In the genomic region with DNA sequence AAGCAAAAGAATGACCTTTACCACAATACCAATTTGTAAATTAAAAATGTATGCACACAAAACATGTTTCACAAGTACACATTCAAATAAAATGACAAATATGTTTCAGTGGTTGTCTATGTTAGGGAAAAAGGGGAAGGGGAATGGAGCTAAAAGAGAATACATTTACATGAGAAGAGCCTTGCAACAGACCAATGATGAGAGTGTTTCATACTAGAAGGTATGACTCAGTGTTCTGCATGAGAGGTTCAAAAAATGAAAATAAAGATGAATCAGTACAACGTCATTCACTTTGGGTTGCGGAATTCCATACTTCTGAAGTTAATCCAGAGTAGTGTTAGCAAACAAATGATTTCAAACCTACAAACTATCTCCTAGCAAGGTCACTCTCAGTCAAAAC, we compare ENCODE assay signal across 8 cellular contexts. TPM values are rescaled to one million over a fixed set of nuclear protein-coding genes. Genes with fewer than 3 reads are reported as not detected.
DNase-seq lines count a peak whose midpoint lies in the region; ATAC-seq and TF ChIP-seq lines count a peak whose summit lies in the region.

No MANE protein-coding gene starts in this region.

- H3K4me3 ChIP-seq in brain microvascular endothelial cell (ENCODE audit: low read depth, low read length) (no peak overlapping the region), psoas muscle (no peak overlapping the region)

- 71 to 86% (median 83%) methylated on average over 2 of the region's 2 CpGs for WGBS in psoas muscle, 3 donors

- H3K27ac ChIP-seq in brain microvascular endothelial cell (peak overlapping the region; percentile 62), psoas muscle (no peak overlapping the region)

- H3K9me3 ChIP-seq in psoas muscle = no peaks in the 10 kb centered on the region

- in situ Hi-C loops in brain microvascular endothelial cell (cut with HindIII; ENCODE audit: low pct_ligation_motif_present, low sequenced_read_pairs) = no loop called here

- no peaks in the 10 kb centered on the region for H3K36me3 ChIP-seq in brain microvascular endothelial cell (replicated peaks)
- H3K36me3 ChIP-seq in psoas muscle (ENCODE audit: insufficient read depth in 1 of 2, low read depth in 1 of 2) = peaks cover 0 to 2% of the 10 kb centered on the region in 2 donors

- no peak for TF ChIP-seq CTCF in brain microvascular endothelial cell (IDR thresholded peaks at IDR 0.05; ENCODE audit: low read depth, low read length, missing control alignments)
- TF ChIP-seq CTCF in psoas muscle (IDR thresholded peaks at IDR 0.05) = no peak

- intact Hi-C loops in psoas muscle (cut with DNase I) = no loop called here

- no peaks in the 10 kb centered on the region for H3K27me3 ChIP-seq in brain microvascular endothelial cell (replicated peaks)
- H3K27me3 ChIP-seq in psoas muscle (ENCODE audit: insufficient read depth in 3 of 3, low read length in 2 of 3) = no peaks in the 10 kb centered on the region

- DNase-seq in HS-5 (ENCODE audit: low read depth) (peak; percentile 83), brain microvascular endothelial cell (peak; percentile 66), psoas muscle (no peak), HuH-7.5 (ENCODE audit: low spot score) (no peak), NCI-H345 treated with DMSO at 0.1 percent for 48 hours (lab: John Stamatoyannopoulos, UW; ENCODE audit: unreplicated experiment) (no peak), germinal center (ENCODE audit: low spot score) (no peak)
- DNase-seq in activated CD8-positive, alpha-beta memory T cell treated with anti-CD3 and anti-CD28 coated beads for 24 hours = no peak

- H3K4me1 ChIP-seq in psoas muscle = no peaks in the 10 kb centered on the region

- peak; percentile 39 for ATAC-seq in GM18858 (IDR thresholded peaks at IDR 0.05; ENCODE audit: unreplicated experiment)
- ATAC-seq in psoas muscle = peak in 3 of 4 donors; percentile 36 to 51 (median 43)

RNA-seq across cellular contexts. Expression of a gene that starts 51.7 kb away (rescaled TPM):
- total RNA-seq in psoas muscle = 10 to 100 TPM in 2 of 4 donors, 1 to 10 TPM in 2; 4.0 to 19.7 (median 7.7) TPM
- 10 to 100 TPM in 1 of 3 donors, 1 to 10 TPM in 2; 7.2 to 26.8 (median 9.6) TPM for polyA plus RNA-seq in psoas muscle

RNA-seq across cellular contexts. Expression of a gene that starts 54.9 kb away (rescaled TPM):
- 10 to 100 TPM in 3 of 4 donors, 1 to 10 TPM in 1; 8.3 to 22.5 (median 13.8) TPM for total RNA-seq in psoas muscle
- 10 to 100 TPM; 12.3 to 42.1 (median 19.7) TPM for polyA plus RNA-seq in psoas muscle

Comparison
In these comparisons a context has a peak if more than half of its experiments do, and no peak if none do; other contexts are left out.
1. DNase-seq: peak in HS-5 (single experiment) and brain microvascular endothelial cell (single experiment); none in psoas muscle (0 of 2), HuH-7.5 (single experiment), activated CD8-positive, alpha-beta memory T cell treated with anti-CD3 and anti-CD28 coated beads for 24 hours (single experiment), NCI-H345 treated with DMSO at 0.1 percent for 48 hours (single experiment) and germinal center (single experiment).